ENCODE assay signal across 10 cellular contexts in genomic region chr7:130998993-130999602, GRCh38.
DNase-seq lines count a peak whose midpoint lies in the region; ATAC-seq and TF ChIP-seq lines count a peak whose summit lies in the region.
"Had no signal": no experiment of that assay in that cellular context is flagged by ENCODE, and none has a peak within 500 bp of the region (broad histone marks: within the 10 kb centered on the region; RNA-seq: fewer than 3 reads in every experiment).

No MANE protein-coding gene starts in this region.

- H3K4me1 Mint-ChIP-seq in WTC11 = peaks cover 19% of the 10 kb centered on the region

- POLR2A ChIA-PET in WTC11 (lab: Charles Lee) = interaction anchor here (0.6 kb wide), 1 partner anchor 110 kb away, joined by 3 read pairs; no protein-coding TSS in a partner anchor

- no peak for TF ChIP-seq POLR2A in esophagus muscularis mucosa (IDR thresholded peaks at IDR 0.05; ENCODE audit: low read depth)
- no peak for TF ChIP-seq POLR2A in stomach (IDR thresholded peaks at IDR 0.05)

- H3K36me3 Mint-ChIP-seq in WTC11 = peaks cover 16% of the 10 kb centered on the region

- peaks cover 65 to 71% (median 70%) of the 10 kb centered on the region in 4 donors for H3K4me1 ChIP-seq in esophagus muscularis mucosa
- H3K4me1 ChIP-seq in stomach = peaks cover 56 to 80% (median 66%) of the 10 kb centered on the region in 4 donors

- CTCF ChIA-PET in WTC11 (lab: Charles Lee) = no interaction called here

- TF ChIP-seq EP300 in esophagus muscularis mucosa (IDR thresholded peaks at IDR 0.05) (no peak), stomach (IDR thresholded peaks at IDR 0.05) (no peak)

- H3K4me3 ChIP-seq in esophagus muscularis mucosa (no peak overlapping the region), stomach (no peak overlapping the region)

- H3K27ac Mint-ChIP-seq in WTC11 = peak overlapping the region; percentile 89; the same call in 1 of the 2 replicates

- 81% methylated on average over 3 of the region's 3 CpGs for WGBS in esophagus muscularis mucosa
- WGBS in stomach, 5 donors = 78 to 96% (median 87%) methylated on average over 3 of the region's 3 CpGs

- peak; percentile 37 for DNase-seq in DMS53 (lab: John Stamatoyannopoulos, UW)
- no peak for DNase-seq in DMS53 treated with DMSO at 0.1 percent for 48 hours (lab: John Stamatoyannopoulos, UW; ENCODE audit: unreplicated experiment)
- no peak for DNase-seq in WTC11 (ENCODE audit: low spot score)
- DNase-seq in esophagus muscularis mucosa (ENCODE audit: extremely low spot score) = peak; percentile 21
- no peak for DNase-seq in stomach
- DNase-seq in 8988T = no peak
- DNase-seq in NCI-H1436 (lab: John Stamatoyannopoulos, UW) = no peak
- DNase-seq in NCI-H2029 (lab: John Stamatoyannopoulos, UW) = no peak
- DNase-seq: NCI-H1930 had no signal

- H3K4me3 Mint-ChIP-seq in WTC11 = no peak overlapping the region

- H3K27ac ChIP-seq in esophagus muscularis mucosa (replicated peaks in 1 of 4) = peak overlapping the region in 1 of 4 donors; percentile 21
- H3K27ac ChIP-seq in stomach = peak overlapping the region; percentile 77 to 91 (median 88)
- H3K27ac ChIP-seq: 22Rv1 had no signal

- no peaks in the 10 kb centered on the region for H3K27me3 ChIP-seq in esophagus muscularis mucosa
- no peaks in the 10 kb centered on the region for H3K27me3 ChIP-seq in stomach

- intact Hi-C loops in esophagus muscularis mucosa (cut with DNase I) = loop anchor here (5.0 kb wide), 1 partner anchor 97 kb away; no protein-coding TSS in a partner anchor
- intact Hi-C loops in stomach (cut with DNase I; ENCODE audit: low total_unique reads) = no loop called here

- TF ChIP-seq CTCF in WTC11 (IDR thresholded peaks at IDR 0.05) (no peak), esophagus muscularis mucosa (IDR thresholded peaks at IDR 0.05) (no peak), stomach (IDR thresholded peaks at IDR 0.05) (no peak)

- H3K27me3 Mint-ChIP-seq in WTC11 (ENCODE audit: low read depth) = no peaks in the 10 kb centered on the region

- H3K9me3 ChIP-seq in esophagus muscularis mucosa (no peaks in the 10 kb centered on the region), stomach (peaks cover 0 to 8% (median 3%) of the 10 kb centered on the region in 4 donors)

- no peak for ATAC-seq in WTC11

- H3K9me3 Mint-ChIP-seq in WTC11 = peaks cover 13% of the 10 kb centered on the region

- H3K36me3 ChIP-seq in esophagus muscularis mucosa (peaks cover 0 to 24% (median 6%) of the 10 kb centered on the region in 4 donors), stomach (peaks cover 0 to 24% (median 14%) of the 10 kb centered on the region in 4 donors)

TF ChIP-seq in WTC11, 78 proteins besides CTCF, POLR2A, EP300 and RAD21:
- TF ChIP-seq ELF4 (CRISPR knock-in tag; IDR thresholded peaks at IDR 0.05; ENCODE audit: low read depth) (no peak), ERG (CRISPR knock-in tag; IDR thresholded peaks at IDR 0.05) (no peak), ATF3 (CRISPR knock-in tag; conservative IDR thresholded peaks at IDR 0.05) (no peak), KAT7 (CRISPR knock-in tag; IDR thresholded peaks at IDR 0.05; ENCODE audit: borderline replicate concordance) (no peak), SMAD4 (CRISPR knock-in tag; IDR thresholded peaks at IDR 0.05) (no peak), USF1 (CRISPR knock-in tag; IDR thresholded peaks at IDR 0.05) (no peak), ZNF232 (CRISPR knock-in tag; IDR thresholded peaks at IDR 0.05) (no peak), SP1 (CRISPR knock-in tag; conservative IDR thresholded peaks at IDR 0.05) (no peak), ZNF423 (CRISPR knock-in tag; IDR thresholded peaks at IDR 0.05) (no peak)

Comparison
In these comparisons a context has a peak if more than half of its experiments do, and no peak if none do; other contexts are left out.
1. DNase-seq: peak in DMS53 (single experiment) and esophagus muscularis mucosa (single experiment); none in DMS53 treated with DMSO at 0.1 percent for 48 hours (single experiment), WTC11 (single experiment), stomach (single experiment), 8988T (single experiment), NCI-H1436 (single experiment) and NCI-H2029 (single experiment).